Comparison of ENCODE assay signal across 26 cellular contexts in the genomic region with DNA sequence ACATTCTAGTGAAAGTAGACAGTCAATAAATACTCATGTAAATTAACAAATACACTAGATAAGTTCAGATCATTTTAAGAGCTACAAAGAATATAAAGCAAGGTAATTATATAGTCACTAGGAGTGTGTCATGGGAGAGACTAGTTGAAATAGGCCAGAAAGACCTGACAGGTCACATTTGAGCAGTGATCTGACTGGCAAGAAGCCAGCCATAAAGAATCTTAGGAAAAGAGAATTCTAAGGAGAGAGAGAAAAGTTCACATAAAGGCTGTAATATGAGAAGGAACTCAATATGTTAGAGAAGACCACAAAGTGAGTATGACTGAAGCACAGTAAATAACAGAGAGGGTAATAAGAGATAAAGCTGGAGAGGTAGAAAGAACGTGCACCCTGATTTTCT. TPM values are rescaled to one million over a fixed set of nuclear protein-coding genes. Genes with fewer than 3 reads are reported as not detected.
"Had no signal": no experiment of that assay in that cellular context is flagged by ENCODE, and none has a peak within 500 bp of the region (broad histone marks: within the 10 kb centered on the region; RNA-seq: fewer than 3 reads in every experiment).

No MANE protein-coding gene starts in this region.

- H3K4me3 ChIP-seq: esophagus muscularis mucosa, heart right ventricle, neural progenitor cell, prostate gland, right atrium auricular region, suprapubic skin, transverse colon had no signal

- H3K36me3 ChIP-seq: brain microvascular endothelial cell, esophagus muscularis mucosa, heart right ventricle, prostate gland, right atrium auricular region, suprapubic skin, transverse colon had no signal

- H3K27ac ChIP-seq: brain microvascular endothelial cell, esophagus muscularis mucosa, heart right ventricle, neural progenitor cell, prostate gland, right atrium auricular region, suprapubic skin, transverse colon had no signal

- ATAC-seq: activated CD4-positive, alpha-beta T cell treated with anti-CD3 and anti-CD28 coated beads for 36 hours; activated CD8-positive, alpha-beta T cell treated with anti-CD3 and anti-CD28 coated beads, Interleukin-2, amount 10 ng/mL, durations not matched to agents 7 days and 5 days; heart right ventricle; left ventricle myocardium superior; naive thymus-derived CD4-positive, alpha-beta T cell had no signal

- H2AFZ ChIP-seq: neural progenitor cell had no signal

- DNase-seq: activated CD4-positive, alpha-beta T cell treated with anti-CD3 and anti-CD28 coated beads for 36 hours; activated CD8-positive, alpha-beta T cell treated with anti-CD3 and anti-CD28 coated beads, Interleukin-2, amount 10 ng/mL, durations not matched to agents 7 days and 5 days; activated naive CD4-positive, alpha-beta T cell treated with Interleukin-2 at 50 U/mL for 16 hours; activated naive CD8-positive, alpha-beta T cell treated with anti-CD3 and anti-CD28 coated beads, Interleukin-2, amount 10 ng/mL, durations not matched to agents 7 days and 5 days; activated T-cell treated with anti-CD3 and anti-CD28 coated beads, Interleukin-2, amount 50 U/mL, for 24 hours; amygdala; brain microvascular endothelial cell; cortex of kidney; effector CD4-positive, alpha-beta T cell; heart right ventricle; kidney glomerular epithelial cell; left ventricle myocardium superior; naive thymus-derived CD4-positive, alpha-beta T cell; small intestine; stimulated activated CD4-positive, alpha-beta T cell treated with anti-CD3 and anti-CD28 coated beads, Interleukin-15, amount 100 ng/mL, for 24 hours; stimulated activated CD4-positive, alpha-beta T cell treated with anti-CD3 and anti-CD28 coated beads, Interleukin-2, amount 100 ng/mL, for 48 hours; transverse colon had no signal

- H3K4me2 ChIP-seq: neural progenitor cell had no signal

- H3K27me3 ChIP-seq: brain microvascular endothelial cell, esophagus muscularis mucosa, heart right ventricle, neural progenitor cell, right atrium auricular region, suprapubic skin, transverse colon had no signal

- H3K9me3 ChIP-seq: esophagus muscularis mucosa, heart right ventricle, prostate gland, right atrium auricular region, suprapubic skin, transverse colon had no signal

- H3K4me1 ChIP-seq: prostate gland, right atrium auricular region, suprapubic skin, transverse colon had no signal

RNA-seq across cellular contexts. Expression of gene VSNL1, which starts 31.2 kb away (rescaled TPM):
- total RNA-seq: activated CD4-positive, alpha-beta T cell treated with anti-CD3 and anti-CD28 coated beads for 36 hours; activated CD8-positive, alpha-beta T cell treated with anti-CD3 and anti-CD28 coated beads, Interleukin-2, amount 10 ng/mL, durations not matched to agents 7 days and 5 days; activated naive CD8-positive, alpha-beta T cell treated with anti-CD3 and anti-CD28 coated beads, Interleukin-2, amount 10 ng/mL, durations not matched to agents 7 days and 5 days; activated T-helper 2 cell treated with anti-CD3 and anti-CD28 coated beads, Interferon-gamma antibody, Interleukin-2, Interleukin-4, amounts not matched to agents 10 μg/mL and 5 μg/mL and 100 μg/mL, durations not matched to agents 14 hours and 24 hours and 36 hours; mononuclear cell; naive thymus-derived CD4-positive, alpha-beta T cell; T-helper 2 cell treated with Interferon-gamma antibody and Interleukin-4, amounts not matched to agents 100 ng/mL and 5 ng/mL, for 36 hours had no signal
- polyA plus RNA-seq: naive thymus-derived CD4-positive, alpha-beta T cell had no signal

RNA-seq across cellular contexts. Expression of gene RAD51AP2, which starts 53.4 kb away (rescaled TPM):
- total RNA-seq: activated CD4-positive, alpha-beta T cell treated with anti-CD3 and anti-CD28 coated beads for 36 hours; activated CD8-positive, alpha-beta T cell treated with anti-CD3 and anti-CD28 coated beads, Interleukin-2, amount 10 ng/mL, durations not matched to agents 7 days and 5 days; activated naive CD8-positive, alpha-beta T cell treated with anti-CD3 and anti-CD28 coated beads, Interleukin-2, amount 10 ng/mL, durations not matched to agents 7 days and 5 days; activated T-helper 2 cell treated with anti-CD3 and anti-CD28 coated beads, Interferon-gamma antibody, Interleukin-2, Interleukin-4, amounts not matched to agents 10 μg/mL and 5 μg/mL and 100 μg/mL, durations not matched to agents 14 hours and 24 hours and 36 hours; esophagus muscularis mucosa; mononuclear cell; naive thymus-derived CD4-positive, alpha-beta T cell; osteoblast; T-helper 2 cell treated with Interferon-gamma antibody and Interleukin-4, amounts not matched to agents 100 ng/mL and 5 ng/mL, for 36 hours had no signal
- polyA plus RNA-seq: naive thymus-derived CD4-positive, alpha-beta T cell; small intestine had no signal
